Comparison of ENCODE assay signal across 1 cellular context in the genomic region with DNA sequence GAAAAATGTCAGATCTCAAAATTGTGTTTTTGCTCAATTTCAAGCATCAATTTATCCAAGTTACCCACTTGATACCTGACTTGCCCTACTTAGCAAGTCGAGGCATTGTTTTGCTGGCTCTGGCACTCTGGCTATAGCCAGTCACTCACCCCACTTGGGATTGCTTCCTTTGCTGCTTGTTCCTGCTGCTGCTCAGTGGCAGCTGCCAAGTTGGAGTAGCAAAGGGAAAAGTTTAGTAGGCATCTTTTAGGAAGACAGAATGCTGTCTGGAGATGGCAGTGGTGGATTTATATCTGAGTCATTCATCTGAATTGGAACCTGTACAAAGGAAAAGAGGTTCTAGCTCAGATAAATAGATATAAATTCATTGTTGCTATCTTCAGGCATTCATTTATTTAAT.
TF ChIP-seq lines count a peak whose summit lies in the region.

No MANE protein-coding gene starts in this region.

TF ChIP-seq in GM12878, 131 proteins besides CTCF, POLR2A, EP300 and RAD21:
- TF ChIP-seq ESRRA (IDR thresholded peaks at IDR 0.05; ENCODE audit: low read length) = no peak
- TF ChIP-seq MTA3 (IDR thresholded peaks at IDR 0.05; ENCODE audit: borderline replicate concordance, low read length) = no peak
- no peak for TF ChIP-seq TBL1XR1 (IDR thresholded peaks at IDR 0.05; ENCODE audit: low read depth, low read length)
- TF ChIP-seq, protein P1, sequence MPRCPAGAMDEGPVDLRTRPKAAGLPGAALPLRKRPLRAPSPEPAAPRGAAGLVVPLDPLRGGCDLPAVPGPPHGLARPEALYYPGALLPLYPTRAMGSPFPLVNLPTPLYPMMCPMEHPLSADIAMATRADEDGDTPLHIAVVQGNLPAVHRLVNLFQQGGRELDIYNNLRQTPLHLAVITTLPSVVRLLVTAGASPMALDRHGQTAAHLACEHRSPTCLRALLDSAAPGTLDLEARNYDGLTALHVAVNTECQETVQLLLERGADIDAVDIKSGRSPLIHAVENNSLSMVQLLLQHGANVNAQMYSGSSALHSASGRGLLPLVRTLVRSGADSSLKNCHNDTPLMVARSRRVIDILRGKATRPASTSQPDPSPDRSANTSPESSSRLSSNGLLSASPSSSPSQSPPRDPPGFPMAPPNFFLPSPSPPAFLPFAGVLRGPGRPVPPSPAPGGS (IDR thresholded peaks at IDR 0.05; ENCODE audit: borderline replicate concordance, insufficient read depth, low read depth, low read length, poor library complexity, severe bottlenecking) = no peak
- TF ChIP-seq, protein P2, sequence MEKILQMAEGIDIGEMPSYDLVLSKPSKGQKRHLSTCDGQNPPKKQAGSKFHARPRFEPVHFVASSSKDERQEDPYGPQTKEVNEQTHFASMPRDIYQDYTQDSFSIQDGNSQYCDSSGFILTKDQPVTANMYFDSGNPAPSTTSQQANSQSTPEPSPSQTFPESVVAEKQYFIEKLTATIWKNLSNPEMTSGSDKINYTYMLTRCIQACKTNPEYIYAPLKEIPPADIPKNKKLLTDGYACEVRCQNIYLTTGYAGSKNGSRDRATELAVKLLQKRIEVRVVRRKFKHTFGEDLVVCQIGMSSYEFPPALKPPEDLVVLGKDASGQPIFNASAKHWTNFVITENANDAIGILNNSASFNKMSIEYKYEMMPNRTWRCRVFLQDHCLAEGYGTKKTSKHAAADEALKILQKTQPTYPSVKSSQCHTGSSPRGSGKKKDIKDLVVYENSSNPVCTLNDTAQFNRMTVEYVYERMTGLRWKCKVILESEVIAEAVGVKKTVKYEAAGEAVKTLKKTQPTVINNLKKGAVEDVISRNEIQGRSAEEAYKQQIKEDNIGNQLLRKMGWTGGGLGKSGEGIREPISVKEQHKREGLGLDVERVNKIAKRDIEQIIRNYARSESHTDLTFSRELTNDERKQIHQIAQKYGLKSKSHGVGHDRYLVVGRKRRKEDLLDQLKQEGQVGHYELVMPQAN (conservative IDR thresholded peaks at IDR 0.05) = no peak
- no peak for TF ChIP-seq RBBP5 (conservative IDR thresholded peaks at IDR 0.05)
- TF ChIP-seq, protein P3, sequence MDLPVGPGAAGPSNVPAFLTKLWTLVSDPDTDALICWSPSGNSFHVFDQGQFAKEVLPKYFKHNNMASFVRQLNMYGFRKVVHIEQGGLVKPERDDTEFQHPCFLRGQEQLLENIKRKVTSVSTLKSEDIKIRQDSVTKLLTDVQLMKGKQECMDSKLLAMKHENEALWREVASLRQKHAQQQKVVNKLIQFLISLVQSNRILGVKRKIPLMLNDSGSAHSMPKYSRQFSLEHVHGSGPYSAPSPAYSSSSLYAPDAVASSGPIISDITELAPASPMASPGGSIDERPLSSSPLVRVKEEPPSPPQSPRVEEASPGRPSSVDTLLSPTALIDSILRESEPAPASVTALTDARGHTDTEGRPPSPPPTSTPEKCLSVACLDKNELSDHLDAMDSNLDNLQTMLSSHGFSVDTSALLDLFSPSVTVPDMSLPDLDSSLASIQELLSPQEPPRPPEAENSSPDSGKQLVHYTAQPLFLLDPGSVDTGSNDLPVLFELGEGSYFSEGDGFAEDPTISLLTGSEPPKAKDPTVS (IDR thresholded peaks at IDR 0.05; ENCODE audit: low read depth, low read length) = no peak
- TF ChIP-seq CEBPB (IDR thresholded peaks at IDR 0.05; ENCODE audit: borderline replicate concordance in 1 of 2, low read depth in 2 of 2, low read length in 2 of 2) = no peak
- no peak for TF ChIP-seq ZNF622 (IDR thresholded peaks at IDR 0.05)
- no peak for TF ChIP-seq ZNF274 (IDR thresholded peaks at IDR 0.05; ENCODE audit: insufficient read depth, insufficient read length)
